In the genomic region with DNA sequence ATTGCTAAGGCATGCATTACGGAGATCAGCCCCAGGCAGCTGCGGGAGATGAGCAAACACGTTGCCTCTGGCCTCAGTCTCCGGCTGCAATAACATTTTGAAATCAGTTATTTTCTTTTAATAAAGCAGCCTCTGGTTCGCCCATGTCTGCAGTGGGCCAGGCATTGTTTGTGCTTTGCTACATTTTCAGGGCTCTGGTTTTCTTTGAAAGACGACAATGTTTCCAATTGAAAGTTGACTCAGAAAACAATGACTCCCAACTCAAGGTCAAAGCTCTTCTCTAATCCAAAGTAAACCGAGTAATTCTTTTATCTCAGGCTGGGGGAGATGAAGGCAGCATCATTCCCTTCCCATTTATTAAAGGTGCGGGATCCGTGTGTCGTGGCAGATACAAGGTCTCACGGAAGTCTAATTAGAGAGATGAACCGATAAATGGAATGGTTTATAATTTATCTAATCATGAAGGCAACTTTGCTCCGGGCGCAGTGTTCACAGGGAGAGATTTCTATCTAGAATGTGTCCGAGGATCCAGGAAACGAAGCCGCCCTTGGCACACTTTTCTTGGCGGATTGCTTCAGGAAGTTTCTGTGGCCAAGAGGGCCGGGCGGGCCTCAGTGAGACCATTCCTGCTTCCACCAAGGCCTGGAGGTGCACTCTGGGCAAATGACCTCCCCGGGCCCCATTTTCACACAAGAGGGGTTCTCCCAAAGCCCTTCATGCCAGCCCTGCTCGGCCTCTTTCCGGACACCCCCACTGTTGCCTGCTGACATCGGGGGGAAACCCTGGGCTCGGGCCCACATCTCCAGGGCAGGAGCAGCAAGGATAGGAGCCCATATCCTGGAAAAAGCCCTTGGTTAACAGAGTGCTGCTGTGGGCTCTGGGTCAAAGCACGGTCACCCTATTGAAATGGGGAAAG, we compare ENCODE assay signal across 21 cellular contexts.
A peak's percentile ranks its signal among the peaks of the same experiment; 100 is the strongest.
DNase-seq lines count a peak whose midpoint lies in the region; ATAC-seq and TF ChIP-seq lines count a peak whose summit lies in the region.
"Had no signal": no experiment of that assay in that cellular context is flagged by ENCODE, and none has a peak within 500 bp of the region (broad histone marks: within the 10 kb centered on the region; RNA-seq: fewer than 3 reads in every experiment).

No MANE protein-coding gene starts in this region.

- intact Hi-C loops in ascending aorta (cut with DNase I), result loop anchor here (5.0 kb wide), 1 partner anchor 81 kb away; no protein-coding TSS in a partner anchor
- intact Hi-C loops in sciatic nerve (cut with DNase I), result no loop called here

- H3K36me3 Mint-ChIP-seq in natural killer cell treated with Interleukin-12 subunit alpha and Interleukin-12 subunit beta and Interleukin-15 and Interleukin-18, amount 100 ng/mL, for 72 hours, result no peaks in the 10 kb centered on the region
- H3K36me3 Mint-ChIP-seq: CD4-positive, CD25-positive, alpha-beta regulatory T cell had no signal

- no peak overlapping the region for H3K27ac Mint-ChIP-seq in natural killer cell treated with Interleukin-12 subunit alpha and Interleukin-12 subunit beta and Interleukin-15 and Interleukin-18, amount 100 ng/mL, for 72 hours
- H3K27ac Mint-ChIP-seq: CD4-positive, CD25-positive, alpha-beta regulatory T cell; IgD-negative memory B cell had no signal

- peak overlapping the region; percentile 84 to 86 for H3K27ac ChIP-seq in ascending aorta
- H3K27ac ChIP-seq: adrenal gland, foreskin keratinocyte, HL-60 had no signal

- TF ChIP-seq CTCF in ascending aorta (IDR thresholded peaks at IDR 0.05) (no peak), GM13977 (IDR thresholded peaks at IDR 0.05; ENCODE audit: extremely low read depth, insufficient read depth, missing control alignments) (no peak)

- no peaks in the 10 kb centered on the region for H3K27me3 ChIP-seq in H7 (ENCODE audit: control insufficient read depth, insufficient read depth, low read length)
- H3K27me3 ChIP-seq in ascending aorta, result no peaks in the 10 kb centered on the region
- H3K27me3 ChIP-seq: adrenal gland, foreskin keratinocyte had no signal

- in situ Hi-C loops in GM13977 (cut with MboI; ENCODE audit: low pct_unique_long_range_greater_than_20kb, low sequenced_read_pairs, unreplicated experiment), result no loop called here

- H3K36me3 ChIP-seq in H7 (replicated peaks; ENCODE audit: control insufficient read depth, insufficient read depth, low read length) (no peaks in the 10 kb centered on the region), ascending aorta (no peaks in the 10 kb centered on the region)
- H3K36me3 ChIP-seq: adrenal gland had no signal

- H3K4me1 ChIP-seq in ascending aorta, result peaks cover 28 to 44% of the 10 kb centered on the region in 2 donors
- H3K4me1 ChIP-seq: adrenal gland, foreskin keratinocyte had no signal

- peak; percentile 45 for ATAC-seq in sciatic nerve
- no peak for ATAC-seq in natural killer cell treated with Interleukin-12 subunit alpha and Interleukin-12 subunit beta and Interleukin-15 and Interleukin-18, amount 100 ng/mL, for 72 hours
- ATAC-seq: foreskin keratinocyte, left colon had no signal

- peaks cover 3 to 8% of the 10 kb centered on the region in 2 donors for H3K27me3 Mint-ChIP-seq in natural killer cell treated with Interleukin-12 subunit alpha and Interleukin-12 subunit beta and Interleukin-15 and Interleukin-18, amount 100 ng/mL, for 72 hours
- H3K27me3 Mint-ChIP-seq: CD4-positive, CD25-positive, alpha-beta regulatory T cell; IgD-negative memory B cell had no signal

- no peak overlapping the region for H3K4me3 Mint-ChIP-seq in natural killer cell treated with Interleukin-12 subunit alpha and Interleukin-12 subunit beta and Interleukin-15 and Interleukin-18, amount 100 ng/mL, for 72 hours
- H3K4me3 Mint-ChIP-seq: CD4-positive, CD25-positive, alpha-beta regulatory T cell had no signal

- no peaks in the 10 kb centered on the region for H3K9me3 Mint-ChIP-seq in natural killer cell treated with Interleukin-12 subunit alpha and Interleukin-12 subunit beta and Interleukin-15 and Interleukin-18, amount 100 ng/mL, for 72 hours
- H3K9me3 Mint-ChIP-seq: CD4-positive, CD25-positive, alpha-beta regulatory T cell; IgD-negative memory B cell had no signal

- DNase-seq in H7 (peak; percentile 15), ascending aorta (ENCODE audit: low spot score in 2 of 2) (peak in 1 of 2 donors; percentile 65), iPS-NIHi11 (ENCODE audit: low spot score) (peak; percentile 1), sciatic nerve (ENCODE audit: low spot score) (peak; percentile 59), GM13977 (ENCODE audit: low spot score) (no peak)
- DNase-seq in natural killer cell treated with Interleukin-12 subunit alpha and Interleukin-12 subunit beta and Interleukin-15 and Interleukin-18, amount 100 ng/mL, for 72 hours (ENCODE audit: low spot score), result no peak
- DNase-seq in stimulated activated CD4-positive, alpha-beta T cell treated with anti-CD3 and anti-CD28 coated beads, Interleukin-2, amount 100 ng/mL, for 24 hours, result no peak
- no peak for DNase-seq in stimulated activated CD4-positive, alpha-beta T cell treated with anti-CD3 and anti-CD28 coated beads, Interleukin-4, amount 100 ng/mL, for 4 hours
- DNase-seq: activated CD4-positive, alpha-beta T cell treated with anti-CD3 and anti-CD28 coated beads for 1 hour; activated gamma-delta T cell; CD4-positive, CD25-positive, alpha-beta regulatory T cell; foreskin keratinocyte; GDM1; left colon; NCI-H1436; NCI-H2171; NCI-H526; SW 1271 had no signal

- H3K4me3 ChIP-seq in H7 (ENCODE audit: insufficient read depth, low read depth, low read length), result no peak overlapping the region
- no peak overlapping the region for H3K4me3 ChIP-seq in ascending aorta
- H3K4me3 ChIP-seq: adrenal gland had no signal

- no peaks in the 10 kb centered on the region for H3K9me3 ChIP-seq in ascending aorta
- H3K9me3 ChIP-seq: adrenal gland had no signal

- H3K4me1 Mint-ChIP-seq in natural killer cell treated with Interleukin-12 subunit alpha and Interleukin-12 subunit beta and Interleukin-15 and Interleukin-18, amount 100 ng/mL, for 72 hours (ENCODE audit: low read depth in 2 of 2), result no peaks in the 10 kb centered on the region
- H3K4me1 Mint-ChIP-seq: CD4-positive, CD25-positive, alpha-beta regulatory T cell; IgD-negative memory B cell had no signal

Comparison
In these comparisons a context has a peak if more than half of its experiments do, and no peak if none do; other contexts are left out.
1. DNase-seq: peak in H7 (single experiment), iPS-NIHi11 (single experiment) and sciatic nerve (single experiment); none in natural killer cell treated with Interleukin-12 subunit alpha and Interleukin-12 subunit beta and Interleukin-15 and Interleukin-18, amount 100 ng/mL, for 72 hours (single experiment), GM13977 (single experiment), stimulated activated CD4-positive, alpha-beta T cell treated with anti-CD3 and anti-CD28 coated beads, Interleukin-2, amount 100 ng/mL, for 24 hours (0 of 2) and stimulated activated CD4-positive, alpha-beta T cell treated with anti-CD3 and anti-CD28 coated beads, Interleukin-4, amount 100 ng/mL, for 4 hours (0 of 2).